Comparison of ENCODE assay signal across 28 cellular contexts in the genomic region with DNA sequence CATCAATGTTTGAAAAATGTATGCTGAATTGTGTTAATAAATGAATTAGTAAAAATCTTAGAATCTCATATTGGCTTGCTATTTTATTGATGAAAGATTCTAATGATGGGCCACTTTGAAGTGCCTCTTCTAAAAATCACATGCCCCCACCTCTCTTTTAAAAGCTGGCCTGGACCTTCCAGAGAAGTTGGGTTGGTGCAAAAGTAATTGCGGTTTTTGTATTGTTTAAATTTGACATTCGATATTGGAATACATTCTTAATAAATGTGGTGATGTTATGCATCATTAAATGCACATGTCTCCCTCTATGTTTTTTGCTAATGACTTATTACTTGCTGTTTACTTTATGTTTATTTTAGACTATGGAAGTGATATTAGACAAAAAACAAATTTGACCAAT.
"Had no signal": no experiment of that assay in that cellular context is flagged by ENCODE, and none has a peak within 500 bp of the region (broad histone marks: within the 10 kb centered on the region; RNA-seq: fewer than 3 reads in every experiment).

No MANE protein-coding gene starts in this region.

- H3K9me3 ChIP-seq: colonic mucosa, esophagus muscularis mucosa, esophagus squamous epithelium, gastrocnemius medialis, gastroesophageal sphincter, heart left ventricle had no signal

- H3K27ac ChIP-seq: colonic mucosa, coronary artery, dorsolateral prefrontal cortex, epithelial cell of prostate, esophagus muscularis mucosa, esophagus squamous epithelium, foreskin keratinocyte, gastrocnemius medialis, gastroesophageal sphincter, heart left ventricle, heart right ventricle had no signal

- H3K4me3 ChIP-seq: colonic mucosa, coronary artery, dorsolateral prefrontal cortex, esophagus muscularis mucosa, esophagus squamous epithelium, gastrocnemius medialis, gastroesophageal sphincter, heart left ventricle, heart right ventricle had no signal

- H3K4me1 ChIP-seq: colonic mucosa, esophagus squamous epithelium, foreskin keratinocyte, gastrocnemius medialis, gastroesophageal sphincter, heart left ventricle had no signal

- H3K27me3 ChIP-seq: colonic mucosa, esophagus muscularis mucosa, foreskin keratinocyte, gastrocnemius medialis, heart right ventricle had no signal

- H3K36me3 ChIP-seq: colonic mucosa, esophagus muscularis mucosa, esophagus squamous epithelium, gastrocnemius medialis, gastroesophageal sphincter, heart left ventricle, heart right ventricle had no signal

- ATAC-seq: effector memory CD8-positive, alpha-beta T cell; esophagus mucosa; foreskin keratinocyte; gastrocnemius medialis; gastroesophageal sphincter; heart left ventricle; heart right ventricle had no signal

- FAIRE-seq: colon, endometrium, endothelial cell of umbilical vein, frontal cortex had no signal

- DNase-seq: colonic mucosa; cortex of kidney; dermis blood vessel endothelial cell; dorsolateral prefrontal cortex; effector CD4-positive, alpha-beta T cell; effector CD8-positive, alpha-beta T cell; effector memory CD4-positive, alpha-beta T cell; effector memory CD8-positive, alpha-beta T cell; endodermal cell; erythroblast; esophagus squamous epithelium; foreskin fibroblast; foreskin keratinocyte; foreskin melanocyte; gastrocnemius medialis; glutamatergic neuron; head of caudate nucleus; heart left ventricle; heart right ventricle had no signal
